Comparison of ENCODE assay signal across 27 cellular contexts in the genomic region with DNA sequence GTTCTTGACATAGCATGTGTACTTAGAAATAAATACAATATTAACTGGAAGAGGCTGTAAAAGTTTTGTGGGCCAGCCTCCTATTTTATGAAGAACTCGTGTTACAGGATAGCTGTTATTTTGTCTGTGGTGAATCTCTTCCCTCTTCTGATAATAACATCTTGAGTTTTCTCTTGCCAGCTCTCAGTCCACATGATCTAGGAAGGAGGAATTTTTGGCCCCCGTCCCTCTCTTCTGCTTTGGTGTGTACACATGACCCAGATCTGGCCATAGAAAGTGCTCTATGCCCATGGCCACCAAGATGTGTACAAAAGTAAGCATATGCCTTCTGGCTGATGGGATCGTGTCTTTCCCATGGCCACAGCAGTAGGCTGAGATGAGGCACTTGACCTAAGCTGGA.
"Had no signal": no experiment of that assay in that cellular context is flagged by ENCODE, and none has a peak within 500 bp of the region (broad histone marks: within the 10 kb centered on the region; RNA-seq: fewer than 3 reads in every experiment).

No MANE protein-coding gene starts in this region.

- H3K4me3 ChIP-seq: adrenal gland, body of pancreas, colonic mucosa, esophagus squamous epithelium, gastrocnemius medialis, heart left ventricle had no signal

- DNase-seq: activated CD4-positive, alpha-beta memory T cell treated with anti-CD3 and anti-CD28 coated beads, Interleukin-2, amount 10 ng/mL, durations not matched to agents 7 days and 5 days; activated CD4-positive, alpha-beta T cell treated with anti-CD3 and anti-CD28 coated beads for 1 hour; activated CD4-positive, alpha-beta T cell treated with anti-CD3 and anti-CD28 coated beads for 4 hours; activated CD4-positive, alpha-beta T cell treated with anti-CD3 and anti-CD28 coated beads, Interleukin-2, amount 10 ng/mL, durations not matched to agents 7 days and 5 days; activated CD4-positive, alpha-beta T cell treated with anti-CD3 and anti-CD28 coated beads, Interleukin-2, amount 50 U/mL, for 4 hours; activated CD8-positive, alpha-beta memory T cell treated with anti-CD3 and anti-CD28 coated beads, Interleukin-2, amount 50 U/mL, for 48 hours; activated gamma-delta T cell; activated naive CD4-positive, alpha-beta T cell; activated naive CD4-positive, alpha-beta T cell treated with anti-CD3 and anti-CD28 coated beads, Interleukin-2, amount 10 ng/mL, durations not matched to agents 7 days and 5 days; activated T-cell treated with anti-CD3 and anti-CD28 coated beads for 4 hours; activated T-cell treated with anti-CD3 and anti-CD28 coated beads, Interleukin-2, amount 50 U/mL, for 24 hours; activated T-cell treated with anti-CD3 and anti-CD28 coated beads, Interleukin-2, amount 50 U/mL, for 72 hours; amygdala; aorta; body of pancreas; caudate nucleus; colonic mucosa; effector CD8-positive, alpha-beta T cell; esophagus squamous epithelium; foreskin fibroblast; gastrocnemius medialis; glutamatergic neuron; heart left ventricle; T-helper 2 cell had no signal

- ATAC-seq: activated naive CD4-positive, alpha-beta T cell treated with anti-CD3 and anti-CD28 coated beads, Interleukin-2, amount 50 U/mL, for 72 hours; activated T-cell treated with anti-CD3 and anti-CD28 coated beads, Interleukin-2, amount 50 U/mL, for 72 hours; body of pancreas; gastrocnemius medialis; heart left ventricle; WTC11 had no signal
